ENCODE assay signal across 23 cellular contexts in the genomic region with DNA sequence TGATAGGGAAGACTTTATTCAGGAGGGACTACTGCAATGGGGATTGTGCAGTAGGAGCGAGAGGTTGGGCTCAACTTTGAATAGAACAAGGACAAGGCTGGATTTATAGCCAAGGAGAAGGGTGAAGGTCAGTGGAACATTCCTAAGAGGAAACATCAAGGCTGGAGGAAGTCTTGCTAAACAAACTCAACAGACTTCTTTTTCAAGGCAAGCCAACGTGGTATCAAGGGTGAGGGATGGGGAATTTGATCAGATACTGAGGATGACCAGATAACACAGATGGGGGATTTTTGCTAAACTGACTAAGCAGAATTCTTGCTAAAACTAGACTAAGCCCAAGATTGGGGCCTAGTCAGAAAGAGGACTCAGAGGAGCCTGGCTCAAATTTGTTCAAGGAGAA.
"Had no signal": no experiment of that assay in that cellular context is flagged by ENCODE, and none has a peak within 500 bp of the region (broad histone marks: within the 10 kb centered on the region; RNA-seq: fewer than 3 reads in every experiment).

No MANE protein-coding gene starts in this region.

- H3K4me3 ChIP-seq: cardiac muscle cell, Peyer's patch, SJCRH30 had no signal

- DNase-seq: activated CD4-positive, alpha-beta T cell treated with anti-CD3 and anti-CD28 coated beads for 48 hours; activated CD4-positive, alpha-beta T cell treated with anti-CD3 and anti-CD28 coated beads, Interleukin-2, amount 50 U/mL, for 4 hours; activated CD4-positive, CD25-positive, alpha-beta regulatory T cell treated with anti-CD3 and anti-CD28 coated beads, Interleukin-2, amount 50 U/mL, for 72 hours; activated CD8-positive, alpha-beta memory T cell treated with anti-CD3 and anti-CD28 coated beads, Interleukin-2, amount 50 U/mL, for 48 hours; activated CD8-positive, alpha-beta T cell treated with anti-CD3 and anti-CD28 coated beads, Interleukin-2, amount 10 ng/mL, durations not matched to agents 7 days and 5 days; activated naive CD4-positive, alpha-beta T cell treated with anti-CD3 and anti-CD28 coated beads, Interleukin-2, amount 50 U/mL, for 16 hours; activated T-cell treated with anti-CD3 and anti-CD28 coated beads, Interleukin-2, amount 50 U/mL, for 1 hour; brain microvascular endothelial cell; Kasumi-1; KBM-7; NCI-H1105 treated with DMSO at 0.1 percent for 48 hours; NCI-H1436 treated with DMSO at 0.1 percent for 48 hours; NCI-H187; NCI-H2081; NCI-H510A treated with DMSO at 0.1 percent for 48 hours; NCI-H69; NK-92 treated with Interleukin-12 subunit alpha and Interleukin-12 subunit beta, amount 100 ng/mL, for 24 hours; Peyer's patch; Right ventricle myocardium superior; SJCRH30; SK-N-SH had no signal

- ATAC-seq: activated CD8-positive, alpha-beta T cell treated with anti-CD3 and anti-CD28 coated beads, Interleukin-2, amount 10 ng/mL, durations not matched to agents 7 days and 5 days had no signal

- H3K36me3 ChIP-seq: brain microvascular endothelial cell, cardiac muscle cell, Peyer's patch, SJCRH30 had no signal

- H3K9me3 ChIP-seq: Peyer's patch, SJCRH30, SK-N-SH had no signal

- H3K27ac ChIP-seq: brain microvascular endothelial cell, cardiac muscle cell, Peyer's patch, RWPE1, SJCRH30 had no signal

- H3K27ac Mint-ChIP-seq: activated CD8-positive, alpha-beta T cell treated with anti-CD3 and anti-CD28 coated beads, Interleukin-2, amount 10 ng/mL, durations not matched to agents 7 days and 5 days had no signal

- H3K4me1 ChIP-seq: Peyer's patch had no signal

- H3K27me3 ChIP-seq: brain microvascular endothelial cell, cardiac muscle cell, Peyer's patch, SJCRH30 had no signal

- H3K4me3 Mint-ChIP-seq: activated CD8-positive, alpha-beta T cell treated with anti-CD3 and anti-CD28 coated beads, Interleukin-2, amount 10 ng/mL, durations not matched to agents 7 days and 5 days had no signal
